In genomic region chr3:44522494-44522933, GRCh38 we compare ENCODE assay signal across 22 cellular contexts. TPM values are rescaled to one million over a fixed set of nuclear protein-coding genes. Genes with fewer than 3 reads are reported as not detected.
A peak's percentile ranks its signal among the peaks of the same experiment; 100 is the strongest.
DNase-seq lines count a peak whose midpoint lies in the region; ATAC-seq and TF ChIP-seq lines count a peak whose summit lies in the region.
"Had no signal": no experiment of that assay in that cellular context is flagged by ENCODE, and none has a peak within 500 bp of the region (broad histone marks: within the 10 kb centered on the region; RNA-seq: fewer than 3 reads in every experiment).

No MANE protein-coding gene starts in this region.

- no peak overlapping the region for H3K18ac ChIP-seq in mesenchymal stem cell (ENCODE audit: low read depth in 1 of 2, low read length in 2 of 2)

- no peaks in the 10 kb centered on the region for H4K20me1 ChIP-seq in GM23248 (ENCODE audit: insufficient read depth)

- H3K9me3 ChIP-seq in GM23248 (ENCODE audit: low read depth) (no peaks in the 10 kb centered on the region), mesenchymal stem cell (ENCODE audit: control insufficient read depth, low read length) (no peaks in the 10 kb centered on the region), breast epithelium (no peaks in the 10 kb centered on the region)
- H3K9me3 ChIP-seq: SJCRH30 had no signal

- no peak overlapping the region for H2BK15ac ChIP-seq in mesenchymal stem cell (ENCODE audit: low read depth, poor library complexity, severe bottlenecking)

- in situ Hi-C loops in GM23248 (cut with MboI), result no loop called here

- intact Hi-C loops in left ventricle myocardium superior (cut with micrococcal nuclease), result no loop called here
- intact Hi-C loops in breast epithelium (cut with DNase I; ENCODE audit: low total_unique reads), result no loop called here

- H3K79me2 ChIP-seq in GM23248 (ENCODE audit: insufficient read depth), result no peaks in the 10 kb centered on the region

- H3K9ac ChIP-seq in GM23248 (no peak overlapping the region), mesenchymal stem cell (ENCODE audit: low read length) (no peak overlapping the region)

- ATAC-seq in GM18498 (IDR thresholded peaks at IDR 0.05; ENCODE audit: unreplicated experiment) (no peak), left ventricle myocardium superior (no peak), HG03280 (IDR thresholded peaks at IDR 0.05; ENCODE audit: unreplicated experiment) (no peak)
- ATAC-seq: GM12878 had no signal

- H3K27ac ChIP-seq in GM23248, result no peak overlapping the region
- no peak overlapping the region for H3K27ac ChIP-seq in mesenchymal stem cell (ENCODE audit: low read length, poor library complexity, severe bottlenecking)
- no peak overlapping the region for H3K27ac ChIP-seq in breast epithelium
- H3K27ac ChIP-seq: PC-9, SJCRH30 had no signal

- H2BK12ac ChIP-seq in mesenchymal stem cell (ENCODE audit: low read length in 2 of 2), result no peak overlapping the region

- TF ChIP-seq CTCF in AG10803 (conservative IDR thresholded peaks at IDR 0.05; ENCODE audit: low read length) (no peak), breast epithelium (IDR thresholded peaks at IDR 0.05) (no peak)

- H3K4me2 ChIP-seq in GM23248 (ENCODE audit: unreplicated experiment) (no peak overlapping the region), mesenchymal stem cell (ENCODE audit: low read length, poor library complexity, severe bottlenecking) (no peak overlapping the region)
- H3K4me2 ChIP-seq: PC-9 had no signal

- DNase-seq in AG10803 (ENCODE audit: low read depth) (peak; percentile 9), GM23248 (peak; percentile 4), RPMI8226 (peak; percentile 10), mesenchymal stem cell (peak; percentile 27), left ventricle myocardium superior (no peak), breast epithelium (ENCODE audit: low spot score in 2 of 2) (no peak)
- DNase-seq: 8988T, DMS 273 treated with DMSO at 0.1 percent for 48 hours, DND-41, GF-D8, IMR-90, Karpas-422, MM.1S, NCI-H1105, NCI-H1694, NCI-H510A, NCI-H748 treated with DMSO at 0.1 percent for 48 hours, PC-9, SJCRH30 had no signal

- H3K27me3 ChIP-seq in GM23248 (replicated peaks; ENCODE audit: insufficient read depth) (peaks cover 11% of the 10 kb centered on the region; the same call in 1 of the 2 replicates), mesenchymal stem cell (ENCODE audit: control insufficient read depth in 1 of 2, insufficient read depth in 1 of 2, low read length in 2 of 2) (peaks cover 13 to 40% of the 10 kb centered on the region in 2 experiments), breast epithelium (peaks cover 0 to 28% of the 10 kb centered on the region in 2 donors)
- H3K27me3 ChIP-seq: SJCRH30 had no signal

- no peak overlapping the region for H4K91ac ChIP-seq in mesenchymal stem cell (ENCODE audit: low read length)

- no peak overlapping the region for H2AK5ac ChIP-seq in mesenchymal stem cell (ENCODE audit: low read length, severe bottlenecking)

- no peaks in the 10 kb centered on the region for H3K9me2 ChIP-seq in GM23248 (ENCODE audit: insufficient read depth)

- no peaks in the 10 kb centered on the region for H3K79me1 ChIP-seq in mesenchymal stem cell (replicated peaks; ENCODE audit: low read length, poor library complexity, severe bottlenecking)

- H3K4ac ChIP-seq in mesenchymal stem cell (ENCODE audit: low read depth in 1 of 2, low read length in 2 of 2), result no peak overlapping the region

- no peak overlapping the region for H3K23ac ChIP-seq in mesenchymal stem cell (ENCODE audit: low read length in 2 of 2)

- H3K4me1 ChIP-seq in GM23248 (ENCODE audit: insufficient read depth) (no peaks in the 10 kb centered on the region), mesenchymal stem cell (ENCODE audit: control insufficient read depth, insufficient read depth, low read depth, low read length) (no peaks in the 10 kb centered on the region), breast epithelium (no peaks in the 10 kb centered on the region)
- H3K4me1 ChIP-seq: SJCRH30 had no signal

- H3F3A ChIP-seq in GM23248 (ENCODE audit: insufficient read depth), result no peaks in the 10 kb centered on the region

- no peak overlapping the region for H3K14ac ChIP-seq in mesenchymal stem cell (ENCODE audit: low read length in 2 of 2)

- no peak overlapping the region for H2BK120ac ChIP-seq in mesenchymal stem cell (ENCODE audit: low read depth, low read length)

- no peak overlapping the region for H2BK5ac ChIP-seq in mesenchymal stem cell (ENCODE audit: low read depth, low read length, poor library complexity, severe bottlenecking)

- no peak overlapping the region for H4K8ac ChIP-seq in mesenchymal stem cell (ENCODE audit: low read length)

- H2AFZ ChIP-seq in GM23248 (no peak overlapping the region), mesenchymal stem cell (ENCODE audit: low read depth, low read length) (no peak overlapping the region)
- H2AFZ ChIP-seq: PC-9 had no signal

- TF ChIP-seq POLR2A in breast epithelium (IDR thresholded peaks at IDR 0.05), result no peak

- no peak overlapping the region for H3K4me3 ChIP-seq in AG10803 (ENCODE audit: low read length)
- H3K4me3 ChIP-seq in GM23248, result no peak overlapping the region
- no peak overlapping the region for H3K4me3 ChIP-seq in mesenchymal stem cell (ENCODE audit: insufficient read depth in 1 of 2, low read depth in 1 of 2, low read length in 2 of 2)
- no peak overlapping the region for H3K4me3 ChIP-seq in breast epithelium
- H3K4me3 ChIP-seq: GM12878, PC-9, SJCRH30 had no signal

- WGBS in GM23248 (ENCODE audit: low coverage in 1 of 2, low lambda C conversion rate in 2 of 2, missing lambda C conversion rate in 2 of 2), 2 experiments, result 24 to 28% methylated on average over 7 of the region's 7 CpGs
- WGBS in mesenchymal stem cell, result 18% methylated on average over 7 of the region's 7 CpGs

- H3K36me3 ChIP-seq in GM23248 (ENCODE audit: low read depth) (no peaks in the 10 kb centered on the region), mesenchymal stem cell (ENCODE audit: control insufficient read depth in 1 of 2, insufficient read depth in 2 of 2, low read depth in 1 of 2, low read length in 2 of 2) (no peaks in the 10 kb centered on the region), breast epithelium (no peaks in the 10 kb centered on the region)
- H3K36me3 ChIP-seq: SJCRH30 had no signal

RNA-seq across cellular contexts. Expression of gene ZKSCAN7, which starts 32.5 kb away (rescaled TPM):
- 4.5 and 6.1 TPM in 2 replicates for total RNA-seq in GM23248 (2014; rRNA removed; shearing (Covaris generic))
- 2.9 and 3.1 TPM in 2 replicates for polyA plus RNA-seq in GM23248 (2016; fragmentation: Nextera tagmentation; extraction: Ambion mirVana)
- polyA plus RNA-seq in mesenchymal stem cell (2013, experiment 1 of 2), result 3.7 TPM
- 3.1 TPM for polyA plus RNA-seq in mesenchymal stem cell (2013, experiment 2 of 2)
- 1.8 TPM for total RNA-seq in left ventricle myocardium superior
- total RNA-seq in breast epithelium, result 10 to 100 TPM in 1 of 3 donors, 1 to 10 TPM in 2; 5.2 to 11.0 (median 6.7) TPM

RNA-seq across cellular contexts. Expression of gene ZNF445, which starts 45.0 kb away (rescaled TPM):
- total RNA-seq in GM23248 (2014; rRNA removed; shearing (Covaris generic)), result 5.9 and 6.8 TPM in 2 replicates
- 2.2 TPM in 2 replicates for polyA plus RNA-seq in GM23248 (2016; fragmentation: Nextera tagmentation; extraction: Ambion mirVana)
- 3.9 TPM for polyA plus RNA-seq in mesenchymal stem cell (2013, experiment 1 of 2)
- polyA plus RNA-seq in mesenchymal stem cell (2013, experiment 2 of 2), result 3.6 TPM
- 12.1 TPM for total RNA-seq in left ventricle myocardium superior
- total RNA-seq in breast epithelium, result 1 to 10 TPM; 5.8 to 8.9 (median 7.2) TPM

Comparison
In these comparisons a context has a peak if more than half of its experiments do, and no peak if none do; other contexts are left out.
1. DNase-seq: peak in AG10803 (single experiment), GM23248 (single experiment), RPMI8226 (single experiment) and mesenchymal stem cell (single experiment); none in left ventricle myocardium superior (single experiment) and breast epithelium (0 of 2).